ENCODE assay signal across 24 cellular contexts in genomic region chr15:29815705-29816042, GRCh38. TPM values are rescaled to one million over a fixed set of nuclear protein-coding genes. Genes with fewer than 3 reads are reported as not detected.
A peak's percentile ranks its signal among the peaks of the same experiment; 100 is the strongest.
DNase-seq lines count a peak whose midpoint lies in the region; ATAC-seq and TF ChIP-seq lines count a peak whose summit lies in the region.
"Had no signal": no experiment of that assay in that cellular context is flagged by ENCODE, and none has a peak within 500 bp of the region (broad histone marks: within the 10 kb centered on the region; RNA-seq: fewer than 3 reads in every experiment).

No MANE protein-coding gene starts in this region.

- peak; percentile 21; the same call in 2 of the 3 replicates for ATAC-seq in GM23338
- no peak for ATAC-seq in PC-3
- no peak for ATAC-seq in T-helper 17 cell
- ATAC-seq in HG03354 (IDR thresholded peaks at IDR 0.05; ENCODE audit: poor library complexity, severe bottlenecking, unreplicated experiment) = no peak
- no peak for ATAC-seq in CD4-positive, alpha-beta T cell (ENCODE audit: poor library complexity)
- ATAC-seq: stimulated activated naive B cell treated with anti-CD40 and anti-IgM and Interleukin-4, amounts not matched to agents 10 μg/mL and 1 μg/mL and 100 μg/mL, for 72 hours had no signal

- peak overlapping the region; percentile 92 for H3K27ac Mint-ChIP-seq in GM23338
- H3K27ac Mint-ChIP-seq in glutamatergic neuron (ENCODE audit: unreplicated experiment) = peak overlapping the region; percentile 80
- peak overlapping the region; percentile 1 for H3K27ac Mint-ChIP-seq in neural crest cell (ENCODE audit: unreplicated experiment)
- H3K27ac Mint-ChIP-seq in T-helper 17 cell = no peak overlapping the region
- H3K27ac Mint-ChIP-seq in CD4-positive, alpha-beta T cell = no peak overlapping the region
- H3K27ac Mint-ChIP-seq: activated CD4-positive, alpha-beta memory T cell treated with anti-CD3 and anti-CD28 coated beads for 36 hours; activated naive CD8-positive, alpha-beta T cell treated with anti-CD3 and anti-CD28 coated beads, Interleukin-2, amount 10 ng/mL, durations not matched to agents 7 days and 5 days; CD4-positive, CD25-positive, alpha-beta regulatory T cell; neural progenitor cell; stimulated activated naive B cell treated with anti-CD40 and anti-IgM and Interleukin-4, amounts not matched to agents 10 μg/mL and 1 μg/mL and 100 μg/mL, for 72 hours had no signal

- TF ChIP-seq CTCF in GM23338 (conservative IDR thresholded peaks at IDR 0.05; ENCODE audit: low read depth in 2 of 2) (no peak), PC-3 (conservative IDR thresholded peaks at IDR 0.05; ENCODE audit: low read depth, low read length) (no peak), glutamatergic neuron (IDR thresholded peaks at IDR 0.05; ENCODE audit: partially characterized antibody, unreplicated experiment) (no peak), neural crest cell (conservative IDR thresholded peaks at IDR 0.05) (no peak)
- TF ChIP-seq CTCF in CD4-positive, alpha-beta T cell (IDR thresholded peaks at IDR 0.05) = no peak

- no peaks in the 10 kb centered on the region for H3K9me3 Mint-ChIP-seq in GM23338
- peaks cover 2% of the 10 kb centered on the region for H3K9me3 Mint-ChIP-seq in glutamatergic neuron (ENCODE audit: unreplicated experiment)
- peaks cover 2% of the 10 kb centered on the region for H3K9me3 Mint-ChIP-seq in neural crest cell
- peaks cover 11% of the 10 kb centered on the region for H3K9me3 Mint-ChIP-seq in CD4-positive, alpha-beta T cell

- no peak overlapping the region; the same call in 2 of the 3 replicates for H3K4me3 Mint-ChIP-seq in GM23338
- peak overlapping the region; percentile 61 for H3K4me3 Mint-ChIP-seq in glutamatergic neuron (ENCODE audit: unreplicated experiment)
- H3K4me3 Mint-ChIP-seq in neural crest cell = no peak overlapping the region
- no peak overlapping the region for H3K4me3 Mint-ChIP-seq in T-helper 17 cell
- H3K4me3 Mint-ChIP-seq in CD4-positive, alpha-beta T cell = no peak overlapping the region
- H3K4me3 Mint-ChIP-seq: activated CD4-positive, alpha-beta memory T cell treated with anti-CD3 and anti-CD28 coated beads for 36 hours; activated naive CD8-positive, alpha-beta T cell treated with anti-CD3 and anti-CD28 coated beads, Interleukin-2, amount 10 ng/mL, durations not matched to agents 7 days and 5 days; CD4-positive, CD25-positive, alpha-beta regulatory T cell; neural progenitor cell; stimulated activated naive B cell treated with anti-CD40 and anti-IgM and Interleukin-4, amounts not matched to agents 10 μg/mL and 1 μg/mL and 100 μg/mL, for 72 hours had no signal

- no TSS peak for BruUV-seq in PC-3 (replicated peaks; lab: Mats Ljungman, UMichigan)

- H3K27me3 Mint-ChIP-seq in GM23338 (ENCODE audit: insufficient read depth, low read depth, poor library complexity) (no peaks in the 10 kb centered on the region), glutamatergic neuron (ENCODE audit: unreplicated experiment) (peaks cover 3% of the 10 kb centered on the region), neural crest cell (ENCODE audit: low read depth) (no peaks in the 10 kb centered on the region), T-helper 17 cell (peaks cover 53% of the 10 kb centered on the region)
- peaks cover 95% of the 10 kb centered on the region for H3K27me3 Mint-ChIP-seq in CD4-positive, alpha-beta T cell

- H3K27me3 ChIP-seq in GM23338 (ENCODE audit: insufficient read depth) (no peaks in the 10 kb centered on the region), PC-3 (ENCODE audit: low read length) (no peaks in the 10 kb centered on the region)
- peaks cover 73% of the 10 kb centered on the region for H3K27me3 ChIP-seq in CD4-positive, alpha-beta T cell (ENCODE audit: control insufficient read depth, insufficient read depth, low read length)
- H3K27me3 ChIP-seq: esophagus squamous epithelium, neural progenitor cell, testis had no signal

- H3K9me2 ChIP-seq in GM23338 (ENCODE audit: insufficient read depth) (no peaks in the 10 kb centered on the region), PC-3 (replicated peaks; ENCODE audit: low read length) (no peaks in the 10 kb centered on the region)

- no peak overlapping the region for H2AFZ ChIP-seq in GM23338
- H2AFZ ChIP-seq in PC-3 (ENCODE audit: low read length) = no peak overlapping the region
- H2AFZ ChIP-seq: neural progenitor cell had no signal

- H3K4me3 ChIP-seq in GM23338 (no peak overlapping the region), PC-3 (ENCODE audit: low read length) (no peak overlapping the region)
- H3K4me3 ChIP-seq: esophagus squamous epithelium, neural progenitor cell, psoas muscle, skin epidermis, testis had no signal

- no peaks in the 10 kb centered on the region for H3K36me3 ChIP-seq in GM23338 (ENCODE audit: insufficient read depth)
- H3K36me3 ChIP-seq in PC-3 (ENCODE audit: low read depth, low read length) = no peaks in the 10 kb centered on the region
- H3K36me3 ChIP-seq: esophagus squamous epithelium, neural progenitor cell had no signal

- CTCF ChIA-PET in PC-3 (lab: Charles Lee) = no interaction called here
- CTCF ChIA-PET in CD4-positive, alpha-beta T cell (lab: Charles Lee) = no interaction called here

- POLR2A ChIA-PET in PC-3 (lab: Charles Lee; ENCODE audit: unreplicated experiment) = interaction anchor here (0.7 kb wide), 1 partner anchor 12 kb away, joined by 5 read pairs; no protein-coding TSS in a partner anchor
- POLR2A ChIA-PET in CD4-positive, alpha-beta T cell (lab: Charles Lee) = no interaction called here

- H3K36me3 Mint-ChIP-seq in GM23338 (ENCODE audit: low read depth) (peaks cover 9% of the 10 kb centered on the region; the same call in 2 of the 3 replicates), glutamatergic neuron (ENCODE audit: unreplicated experiment) (peaks cover 4% of the 10 kb centered on the region), neural crest cell (ENCODE audit: low read depth) (peaks cover 13% of the 10 kb centered on the region), T-helper 17 cell (ENCODE audit: low read depth) (no peaks in the 10 kb centered on the region)
- no peaks in the 10 kb centered on the region for H3K36me3 Mint-ChIP-seq in CD4-positive, alpha-beta T cell (ENCODE audit: low read depth)
- H3K36me3 Mint-ChIP-seq: activated naive CD8-positive, alpha-beta T cell treated with anti-CD3 and anti-CD28 coated beads, Interleukin-2, amount 10 ng/mL, durations not matched to agents 7 days and 5 days; CD4-positive, CD25-positive, alpha-beta regulatory T cell had no signal

- H4K20me1 ChIP-seq in GM23338 (replicated peaks; ENCODE audit: insufficient read depth) = peaks cover 48% of the 10 kb centered on the region
- peaks cover 86% of the 10 kb centered on the region for H4K20me1 ChIP-seq in PC-3 (ENCODE audit: low read length)

- H3K9ac ChIP-seq in PC-3 (ENCODE audit: low read length) = no peak overlapping the region
- H3K9ac ChIP-seq: neural progenitor cell had no signal

- H3K27ac ChIP-seq in GM23338 (ENCODE audit: low read depth) (no peak overlapping the region), PC-3 (ENCODE audit: low read length) (no peak overlapping the region)
- no peak overlapping the region for H3K27ac ChIP-seq in CD4-positive, alpha-beta T cell (ENCODE audit: low read depth, low read length)
- H3K27ac ChIP-seq: neural progenitor cell, psoas muscle, skin epidermis, testis had no signal

- peaks cover 76% of the 10 kb centered on the region for H3K4me1 Mint-ChIP-seq in GM23338
- H3K4me1 Mint-ChIP-seq in glutamatergic neuron (ENCODE audit: low read depth, unreplicated experiment) = peaks cover 58% of the 10 kb centered on the region
- H3K4me1 Mint-ChIP-seq in neural crest cell = peaks cover 62% of the 10 kb centered on the region
- no peaks in the 10 kb centered on the region for H3K4me1 Mint-ChIP-seq in T-helper 17 cell
- H3K4me1 Mint-ChIP-seq in CD4-positive, alpha-beta T cell (ENCODE audit: low read depth) = no peaks in the 10 kb centered on the region
- H3K4me1 Mint-ChIP-seq: activated naive CD8-positive, alpha-beta T cell treated with anti-CD3 and anti-CD28 coated beads, Interleukin-2, amount 10 ng/mL, durations not matched to agents 7 days and 5 days; CD4-positive, CD25-positive, alpha-beta regulatory T cell; stimulated activated naive B cell treated with anti-CD40 and anti-IgM and Interleukin-4, amounts not matched to agents 10 μg/mL and 1 μg/mL and 100 μg/mL, for 72 hours had no signal

- peak overlapping the region; percentile 2; the same call in 1 of the 2 replicates for H3K4me2 ChIP-seq in GM23338
- peak overlapping the region; percentile 59 for H3K4me2 ChIP-seq in PC-3 (ENCODE audit: low read length)

- no peak for DNase-seq in GM23338 (ENCODE audit: low spot score)
- DNase-seq in PC-3 = no peak
- no peak for DNase-seq in glutamatergic neuron
- no peak for DNase-seq in neural crest cell (ENCODE audit: low read depth, low spot score)
- DNase-seq in T-helper 17 cell = no peak
- no peak for DNase-seq in NCI-H524 treated with DMSO at 0.1 percent for 48 hours (lab: John Stamatoyannopoulos, UW)
- DNase-seq in CD4-positive, alpha-beta T cell = no peak
- DNase-seq: activated CD4-positive, alpha-beta memory T cell treated with anti-CD3 and anti-CD28 coated beads for 36 hours; activated effector memory CD4-positive, alpha-beta T cell treated with Interleukin-2 at 50 U/mL for 16 hours; activated naive CD8-positive, alpha-beta T cell treated with anti-CD3 and anti-CD28 coated beads, Interleukin-2, amount 10 ng/mL, durations not matched to agents 7 days and 5 days; CD4-positive, CD25-positive, alpha-beta regulatory T cell; effector CD8-positive, alpha-beta T cell; esophagus squamous epithelium; left cardiac atrium; NCI-H2081; NCI-H446 treated with DMSO at 0.1 percent for 48 hours; NK-92 treated with Interleukin-12 subunit alpha and Interleukin-12 subunit beta, amount 100 ng/mL, for 24 hours; psoas muscle; stimulated activated naive B cell treated with anti-CD40 and anti-IgM and Interleukin-4, amounts not matched to agents 10 μg/mL and 1 μg/mL and 100 μg/mL, for 72 hours; T-helper 9 cell; testis had no signal

- H3K9me3 ChIP-seq in PC-3 (ENCODE audit: low read length) (no peaks in the 10 kb centered on the region), T-helper 17 cell (ENCODE audit: control insufficient read depth, low read length, poor library complexity, severe bottlenecking) (no peaks in the 10 kb centered on the region)
- H3K9me3 ChIP-seq in CD4-positive, alpha-beta T cell (ENCODE audit: control insufficient read depth, low read length) = peaks cover 12% of the 10 kb centered on the region
- H3K9me3 ChIP-seq: esophagus squamous epithelium, psoas muscle, testis had no signal

- intact Hi-C loops in PC-3 (cut with micrococcal nuclease) = loop anchor here (5.0 kb wide), 2 partner anchors 43 to 227 kb away; no protein-coding TSS in a partner anchor
- intact Hi-C loops in CD4-positive, alpha-beta T cell (cut with DNase I, micrococcal nuclease) = no loop called here

- peaks cover 58% of the 10 kb centered on the region for H3K4me1 ChIP-seq in GM23338 (ENCODE audit: insufficient read depth)
- peaks cover 70% of the 10 kb centered on the region for H3K4me1 ChIP-seq in PC-3 (ENCODE audit: insufficient read depth, low read length)

- peaks cover 99% of the 10 kb centered on the region for H3K79me2 ChIP-seq in GM23338 (replicated peaks; ENCODE audit: insufficient read depth)
- H3K79me2 ChIP-seq in PC-3 (ENCODE audit: low read length) = peaks cover 100% of the 10 kb centered on the region

- H3F3A ChIP-seq in GM23338 (replicated peaks; ENCODE audit: low read depth) (no peaks in the 10 kb centered on the region), PC-3 (ENCODE audit: low read length, unreplicated experiment) (peaks cover 13% of the 10 kb centered on the region)

RNA-seq across cellular contexts. Expression of gene TJP1, which starts 6.6 kb away (rescaled TPM):
- total RNA-seq in GM23338 (2014; rRNA removed; shearing (Covaris generic)) = 108 and 116 TPM in 2 replicates
- polyA plus RNA-seq in GM23338 (2016; fragmentation: Nextera tagmentation; extraction: Ambion mirVana) = 69.8 and 76.2 TPM in 2 replicates
- total RNA-seq in PC-3 (2014; rRNA removed) (67.0 and 102 TPM in 2 replicates), glutamatergic neuron (ENCODE audit: unreplicated experiment) (129 TPM), neural crest cell (90.6 and 97.8 TPM in 2 replicates), T-helper 17 cell (under 1 TPM in 1 of 2 donors, not detected in 1; 0.16 TPM)
- not detected for total RNA-seq in CD4-positive, alpha-beta T cell
- total RNA-seq: activated CD4-positive, alpha-beta memory T cell treated with anti-CD3 and anti-CD28 coated beads for 36 hours; activated naive CD8-positive, alpha-beta T cell treated with anti-CD3 and anti-CD28 coated beads, Interleukin-2, amount 10 ng/mL, durations not matched to agents 7 days and 5 days; CD4-positive, CD25-positive, alpha-beta regulatory T cell had no signal

Comparison
In these comparisons a context has a peak if more than half of its experiments do, and no peak if none do; other contexts are left out.
1. H3K27ac Mint-ChIP-seq: peak in GM23338 (single experiment), glutamatergic neuron (single experiment) and neural crest cell (single experiment); none in T-helper 17 cell (single experiment) and CD4-positive, alpha-beta T cell (single experiment).
2. RNA of gene TJP1, which starts 6.6 kb away (total RNA-seq): 129 TPM in glutamatergic neuron (single experiment), 108 to 116 TPM in GM23338, 90.6 to 97.8 TPM in neural crest cell and 67.0 to 102 TPM in PC-3; 0.16 TPM in T-helper 17 cell and not detected in CD4-positive, alpha-beta T cell; every median in the first group is over 10 times any median in the second.